In genomic region chr1:120878206-120878605, GRCh38 we compare ENCODE assay signal across 11 cellular contexts. TPM values are rescaled to one million over a fixed set of nuclear protein-coding genes. Genes with fewer than 3 reads are reported as not detected.
"Had no signal": no experiment of that assay in that cellular context is flagged by ENCODE, and none has a peak within 500 bp of the region (broad histone marks: within the 10 kb centered on the region; RNA-seq: fewer than 3 reads in every experiment).

No MANE protein-coding gene starts in this region.

RNA-seq across cellular contexts. Expression of gene PPIAL4A, which starts 11.4 kb away (rescaled TPM):
- total RNA-seq: OCI-LY7, PC-3, PC-9, Peyer's patch, Right ventricle myocardium inferior, Right ventricle myocardium superior, RPMI7951, SJCRH30, SJSA1, SK-MEL-5 had no signal
- polyA plus RNA-seq: SK-N-SH had no signal
